Comparison of ENCODE assay signal across 22 cellular contexts in the genomic region with DNA sequence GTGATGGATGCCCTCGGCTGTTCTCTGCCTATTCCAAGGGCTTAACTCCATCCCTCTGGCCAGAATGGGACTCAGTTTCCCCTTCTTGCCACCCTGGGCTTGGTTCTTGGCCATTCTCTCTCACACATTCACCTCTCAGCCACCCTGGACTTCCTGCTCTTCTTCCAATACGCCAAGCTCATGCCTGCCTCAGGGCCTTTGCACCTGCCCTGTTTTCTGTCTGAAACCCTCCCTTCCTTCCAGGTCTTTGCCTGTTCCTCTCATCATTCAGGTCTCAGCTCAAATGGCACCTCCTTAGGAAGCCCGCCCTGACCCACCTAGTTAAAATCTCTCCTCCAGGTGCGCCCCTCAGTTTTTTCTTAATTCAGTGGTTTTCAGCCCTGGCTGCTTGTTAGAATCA.
"Had no signal": no experiment of that assay in that cellular context is flagged by ENCODE, and none has a peak within 500 bp of the region (broad histone marks: within the 10 kb centered on the region; RNA-seq: fewer than 3 reads in every experiment).

No MANE protein-coding gene starts in this region.

- H3K36me3 Mint-ChIP-seq: activated naive CD8-positive, alpha-beta T cell had no signal

- DNase-seq: activated CD4-positive, alpha-beta T cell treated with anti-CD3 and anti-CD28 coated beads, Interleukin-2, amount 10 ng/mL, durations not matched to agents 7 days and 5 days; activated CD4-positive, CD25-positive, alpha-beta regulatory T cell treated with anti-CD3 and anti-CD28 coated beads, Interleukin-2, amount 50 U/mL, for 72 hours; activated CD8-positive, alpha-beta T cell treated with anti-CD3 and anti-CD28 coated beads for 36 hours; activated naive CD4-positive, alpha-beta T cell; activated T-cell treated with anti-CD3 and anti-CD28 coated beads, Interleukin-2, amount 50 U/mL, for 4 hours; foreskin keratinocyte; glutamatergic neuron; mesenchymal stem cell; mucosa of descending colon; retina; spleen; stimulated activated CD4-positive, alpha-beta T cell treated with anti-CD3 and anti-CD28 coated beads, Interleukin-4, amount 100 ng/mL, for 24 hours; tibial artery had no signal

- H3K4me3 ChIP-seq: adrenal gland, ascending aorta, breast epithelium, coronary artery, mucosa of descending colon, spleen, tibial artery had no signal

- H3K4me3 Mint-ChIP-seq: activated CD4-positive, alpha-beta T cell treated with anti-CD3 and anti-CD28 coated beads, Interleukin-2, amount 10 ng/mL, durations not matched to agents 7 days and 5 days; activated CD8-positive, alpha-beta T cell treated with anti-CD3 and anti-CD28 coated beads for 36 hours; activated naive CD8-positive, alpha-beta T cell; activated T-cell treated with anti-CD3 and anti-CD28 coated beads, Interleukin-2, amount 50 U/mL, for 4 hours; stimulated activated naive CD8-positive, alpha-beta T cell treated with anti-CD3 and anti-CD28 coated beads, Interleukin-15, Interleukin-2, amounts not matched to agents 100 ng/mL and 50 ng/mL, for 24 hours; T-helper 2 cell treated with Interferon-gamma antibody and Interleukin-4, amounts not matched to agents 5 μg/mL and 100 μg/mL, for 36 hours had no signal

- H3K9me3 ChIP-seq: adrenal gland, ascending aorta, breast epithelium, mucosa of descending colon, tibial artery had no signal

- H3K27ac Mint-ChIP-seq: activated CD4-positive, alpha-beta T cell treated with anti-CD3 and anti-CD28 coated beads, Interleukin-2, amount 10 ng/mL, durations not matched to agents 7 days and 5 days; activated CD8-positive, alpha-beta T cell treated with anti-CD3 and anti-CD28 coated beads for 36 hours; activated naive CD8-positive, alpha-beta T cell; activated T-helper 2 cell treated with anti-CD3 and anti-CD28 coated beads, Interferon-gamma antibody, Interleukin-2, Interleukin-4, amounts not matched to agents 10 μg/mL and 5 μg/mL and 100 μg/mL, durations not matched to agents 14 hours and 24 hours and 36 hours; stimulated activated naive CD8-positive, alpha-beta T cell treated with anti-CD3 and anti-CD28 coated beads, Interleukin-15, Interleukin-2, amounts not matched to agents 100 ng/mL and 50 ng/mL, for 24 hours; T-helper 2 cell treated with Interferon-gamma antibody and Interleukin-4, amounts not matched to agents 5 μg/mL and 100 μg/mL, for 36 hours had no signal

- H3K36me3 ChIP-seq: adrenal gland, ascending aorta, breast epithelium, spleen, tibial artery had no signal

- H3K27me3 Mint-ChIP-seq: activated CD4-positive, alpha-beta T cell treated with anti-CD3 and anti-CD28 coated beads, Interleukin-2, amount 10 ng/mL, durations not matched to agents 7 days and 5 days; activated CD8-positive, alpha-beta T cell treated with anti-CD3 and anti-CD28 coated beads for 36 hours; activated naive CD8-positive, alpha-beta T cell; stimulated activated naive CD8-positive, alpha-beta T cell treated with anti-CD3 and anti-CD28 coated beads, Interleukin-15, Interleukin-2, amounts not matched to agents 100 ng/mL and 50 ng/mL, for 24 hours had no signal

- H3K4me1 ChIP-seq: adrenal gland, foreskin keratinocyte had no signal

- ATAC-seq: activated CD8-positive, alpha-beta T cell treated with anti-CD3 and anti-CD28 coated beads for 36 hours; activated T-cell treated with anti-CD3 and anti-CD28 coated beads, Interleukin-2, amount 50 U/mL, for 4 hours; foreskin keratinocyte had no signal

- H3K27ac ChIP-seq: coronary artery, foreskin keratinocyte, tibial artery, VCaP had no signal

- H3K9me3 Mint-ChIP-seq: activated CD4-positive, alpha-beta T cell treated with anti-CD3 and anti-CD28 coated beads, Interleukin-2, amount 10 ng/mL, durations not matched to agents 7 days and 5 days; activated CD8-positive, alpha-beta T cell treated with anti-CD3 and anti-CD28 coated beads for 36 hours; activated T-cell treated with anti-CD3 and anti-CD28 coated beads, Interleukin-2, amount 50 U/mL, for 4 hours; activated T-helper 2 cell treated with anti-CD3 and anti-CD28 coated beads, Interferon-gamma antibody, Interleukin-2, Interleukin-4, amounts not matched to agents 10 μg/mL and 5 μg/mL and 100 μg/mL, durations not matched to agents 14 hours and 24 hours and 36 hours; stimulated activated naive CD8-positive, alpha-beta T cell treated with anti-CD3 and anti-CD28 coated beads, Interleukin-15, Interleukin-2, amounts not matched to agents 100 ng/mL and 50 ng/mL, for 24 hours; T-helper 2 cell treated with Interferon-gamma antibody and Interleukin-4, amounts not matched to agents 5 μg/mL and 100 μg/mL, for 36 hours had no signal

- H3K27me3 ChIP-seq: adrenal gland, ascending aorta, breast epithelium, spleen, tibial artery had no signal
